30 cellular contexts compared by ENCODE assay signal in the genomic region with DNA sequence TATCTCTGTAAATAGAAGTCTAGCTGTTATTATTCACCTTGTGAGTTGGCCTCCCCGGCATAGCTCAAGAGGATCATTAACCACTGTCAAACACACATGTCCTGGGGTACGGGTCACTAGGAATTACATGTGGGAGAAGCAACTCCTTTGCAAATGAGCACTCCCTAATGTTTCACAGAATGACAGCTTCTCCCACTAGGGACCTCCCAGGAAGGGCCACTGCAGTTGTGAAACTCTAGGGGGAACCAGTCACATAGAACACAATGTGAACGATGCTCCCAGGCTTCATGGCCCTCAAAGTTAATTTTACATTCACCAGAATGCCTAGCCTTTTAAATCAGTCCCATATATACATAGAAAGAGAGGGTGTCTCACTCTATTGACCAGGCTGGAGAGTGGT. TPM values are rescaled to one million over a fixed set of nuclear protein-coding genes. Genes with fewer than 3 reads are reported as not detected.
DNase-seq lines count a peak whose midpoint lies in the region; ATAC-seq, FAIRE-seq and TF ChIP-seq lines count a peak whose summit lies in the region.
"Had no signal": no experiment of that assay in that cellular context is flagged by ENCODE, and none has a peak within 500 bp of the region (broad histone marks: within the 10 kb centered on the region; RNA-seq: fewer than 3 reads in every experiment).

No MANE protein-coding gene starts in this region.

- FAIRE-seq in GM12878 (lab: Jason Lieb, UNC), result no peak
- FAIRE-seq: GM18507 had no signal

- H3K79me2 ChIP-seq in GM12878 (ENCODE audit: control insufficient read depth, insufficient read depth, low read length), result no peaks in the 10 kb centered on the region

- 35% methylated on average over 3 of the region's 3 CpGs for WGBS in GM12878 (ENCODE audit: insufficient coverage, insufficient replicate concordance, low lambda C conversion rate, missing lambda C conversion rate)
- WGBS in liver, result 33% methylated on average over 3 of the region's 3 CpGs

- no TSS peak for BruUV-seq in GM12878 (replicated peaks; lab: Mats Ljungman, UMichigan)

- in situ Hi-C loops in GM12878 (cut with MboI), result loop anchor here (5.0 kb wide), 1 partner anchor 111 kb away; no protein-coding TSS in a partner anchor

- no peaks in the 10 kb centered on the region for H3K4me1 ChIP-seq in GM12878 (ENCODE audit: control insufficient read depth, insufficient read depth, low read length)
- peaks cover 0 to 2% (median 0%) of the 10 kb centered on the region in 4 donors for H3K4me1 ChIP-seq in liver (ENCODE audit: control insufficient read depth in 4 of 4, insufficient read depth in 4 of 4, low read length in 3 of 4)
- no peaks in the 10 kb centered on the region for H3K4me1 ChIP-seq in ascending aorta
- no peaks in the 10 kb centered on the region for H3K4me1 ChIP-seq in naive thymus-derived CD4-positive, alpha-beta T cell (ENCODE audit: control insufficient read depth in 2 of 2, insufficient read depth in 2 of 2, low read length in 2 of 2)
- H3K4me1 ChIP-seq: colonic mucosa, HAP-1 had no signal

- H3K4me3 ChIP-seq in GM12864 (ENCODE audit: low read depth, low read length) (no peak overlapping the region), GM12878 (no peak overlapping the region), liver (ENCODE audit: low read depth in 1 of 3, low read length in 3 of 3) (no peak overlapping the region), ascending aorta (no peak overlapping the region)
- no peak overlapping the region for H3K4me3 ChIP-seq in naive thymus-derived CD4-positive, alpha-beta T cell (ENCODE audit: low read length)
- H3K4me3 ChIP-seq: colonic mucosa, HAP-1, thoracic aorta had no signal

- no peaks in the 10 kb centered on the region for H3K9me3 ChIP-seq in GM12878 (replicated peaks; ENCODE audit: control insufficient read depth, insufficient read depth, low read length)
- H3K9me3 ChIP-seq in liver (ENCODE audit: control insufficient read depth in 4 of 4, low read length in 3 of 4), result no peaks in the 10 kb centered on the region
- H3K9me3 ChIP-seq in ascending aorta, result no peaks in the 10 kb centered on the region
- no peaks in the 10 kb centered on the region for H3K9me3 ChIP-seq in naive thymus-derived CD4-positive, alpha-beta T cell (ENCODE audit: control insufficient read depth in 2 of 3, low read length in 3 of 3)
- H3K9me3 ChIP-seq: colonic mucosa, HAP-1, SK-N-SH, thoracic aorta had no signal

- POLR2A ChIA-PET in GM12878 (lab: Charles Lee), result interaction anchor here (1.5 kb wide), 1 partner anchor 89 kb away, joined by 5 read pairs; no protein-coding TSS in a partner anchor
- POLR2A ChIA-PET in naive thymus-derived CD4-positive, alpha-beta T cell (lab: Charles Lee), result no interaction called here

- H3K9ac ChIP-seq in GM12878 (ENCODE audit: control insufficient read depth, insufficient read depth, low read length), result no peak overlapping the region
- H3K9ac ChIP-seq in liver (ENCODE audit: low read depth in 1 of 2, low read length in 2 of 2), result no peak overlapping the region
- H3K9ac ChIP-seq: SK-N-SH had no signal

- CTCF ChIA-PET in GM12878 (lab: Yijun Ruan, JAX), result interaction anchor here (0.6 to 8.8 kb wide), 21 partner anchors 11 to 499 kb away, joined by 3 to 164 read pairs (median 5); no protein-coding TSS in a partner anchor
- CTCF ChIA-PET in naive thymus-derived CD4-positive, alpha-beta T cell (lab: Charles Lee), result interaction anchor here (1.2 to 6.1 kb wide), 2 partner anchors 89 to 110 kb away, joined by 4 to 104 read pairs; no protein-coding TSS in a partner anchor

- no peaks in the 10 kb centered on the region for H3K36me3 ChIP-seq in GM12878 (ENCODE audit: control insufficient read depth in 2 of 2, insufficient read depth in 2 of 2, low read length in 1 of 2)
- no peaks in the 10 kb centered on the region for H3K36me3 ChIP-seq in liver (ENCODE audit: control insufficient read depth in 4 of 4, insufficient read depth in 3 of 4, low read depth in 1 of 4, low read length in 3 of 4)
- H3K36me3 ChIP-seq in ascending aorta, result no peaks in the 10 kb centered on the region
- H3K36me3 ChIP-seq in naive thymus-derived CD4-positive, alpha-beta T cell (ENCODE audit: control insufficient read depth in 2 of 3, insufficient read depth in 3 of 3, low read length in 3 of 3), result no peaks in the 10 kb centered on the region
- H3K36me3 ChIP-seq: colonic mucosa, HAP-1, thoracic aorta had no signal

- H4K20me1 ChIP-seq in GM12878 (ENCODE audit: control insufficient read depth, insufficient read depth), result no peaks in the 10 kb centered on the region

- no peak for DNase-seq in GM12864 (ENCODE audit: low read depth)
- DNase-seq in HT-29 (ENCODE audit: low spot score), result peak; percentile 35
- no peak for DNase-seq in GM12878 (ENCODE audit: low read depth, low spot score)
- DNase-seq in ascending aorta (ENCODE audit: low spot score in 2 of 2), result no peak
- DNase-seq in naive thymus-derived CD4-positive, alpha-beta T cell, result no peak
- no peak for DNase-seq in stimulated activated effector memory CD8-positive, alpha-beta T cell treated with anti-CD3 and anti-CD28 coated beads, Interleukin-12 subunit alpha, Interleukin-12 subunit beta, amount 100 ng/mL, for 72 hours (ENCODE audit: low spot score in 2 of 2)
- DNase-seq: activated T-cell treated with anti-CD3 and anti-CD28 coated beads, Interleukin-2, amount 50 U/mL, for 48 hours; CD4-positive, alpha-beta memory T cell; colonic mucosa; glutamatergic neuron; IMR-90; left cardiac atrium; NCI-H187 treated with DMSO at 0.1 percent for 48 hours; NCI-H446; NK-92 treated with Interleukin-12 subunit alpha and Interleukin-12 subunit beta, amount 100 ng/mL, for 24 hours; posterior cingulate gyrus; SK-N-SH; stimulated activated naive CD4-positive, alpha-beta T cell; T-helper 9 cell had no signal

- no peak for TF ChIP-seq EP300 in GM12878 (IDR thresholded peaks at IDR 0.05; ENCODE audit: borderline replicate concordance in 1 of 2, control insufficient read depth in 1 of 2, low read depth in 2 of 2, low read length in 2 of 2)

- SMC1A ChIA-PET in GM12878 (lab: Charles Lee; ENCODE audit: uncharacterized antibody, unreplicated experiment), result interaction anchor here (0.9 to 7.2 kb wide), 14 partner anchors 10 to 133 kb away, joined by 3 to 83 read pairs (median 5); a partner anchor contains a TSS

- H2AFZ ChIP-seq in GM12878 (ENCODE audit: control insufficient read depth, low read depth, low read length), result no peak overlapping the region

- no peaks in the 10 kb centered on the region for H3K9me3 Mint-ChIP-seq in naive thymus-derived CD4-positive, alpha-beta T cell
- no peaks in the 10 kb centered on the region for H3K9me3 Mint-ChIP-seq in stimulated activated effector memory CD8-positive, alpha-beta T cell treated with anti-CD3 and anti-CD28 coated beads, Interleukin-12 subunit alpha, Interleukin-12 subunit beta, amount 100 ng/mL, for 72 hours
- H3K9me3 Mint-ChIP-seq: activated naive CD4-positive, alpha-beta T cell treated with anti-CD3 and anti-CD28 coated beads, Interleukin-2, amount 50 U/mL, for 72 hours; CD4-positive, alpha-beta memory T cell; mesothelial cell of epicardium; natural killer cell treated with Interleukin-12 subunit alpha and Interleukin-12 subunit beta and Interleukin-15 and Interleukin-18, amount 100 ng/mL, for 72 hours had no signal

- H3K27me3 ChIP-seq in GM12878 (replicated peaks in 1 of 2; ENCODE audit: control insufficient read depth in 2 of 2, insufficient read depth in 2 of 2, low read length in 1 of 2) (no peaks in the 10 kb centered on the region), liver (ENCODE audit: control insufficient read depth in 4 of 4, insufficient read depth in 4 of 4, low read length in 3 of 4) (no peaks in the 10 kb centered on the region), ascending aorta (no peaks in the 10 kb centered on the region)
- no peaks in the 10 kb centered on the region for H3K27me3 ChIP-seq in naive thymus-derived CD4-positive, alpha-beta T cell (ENCODE audit: control insufficient read depth in 2 of 2, insufficient read depth in 2 of 2, low read length in 2 of 2)
- H3K27me3 ChIP-seq: colonic mucosa had no signal

- no peak overlapping the region for H3K27ac ChIP-seq in GM12878 (ENCODE audit: control insufficient read depth, insufficient read depth)
- H3K27ac ChIP-seq in liver (ENCODE audit: low read depth in 1 of 2, low read length in 2 of 2), result no peak overlapping the region
- H3K27ac ChIP-seq in ascending aorta, result no peak overlapping the region
- H3K27ac ChIP-seq in naive thymus-derived CD4-positive, alpha-beta T cell (ENCODE audit: low read depth, low read length), result no peak overlapping the region
- H3K27ac ChIP-seq: colonic mucosa, HL-60, thoracic aorta had no signal

- H3K27ac Mint-ChIP-seq in naive thymus-derived CD4-positive, alpha-beta T cell, result no peak overlapping the region
- no peak overlapping the region for H3K27ac Mint-ChIP-seq in stimulated activated effector memory CD8-positive, alpha-beta T cell treated with anti-CD3 and anti-CD28 coated beads, Interleukin-12 subunit alpha, Interleukin-12 subunit beta, amount 100 ng/mL, for 72 hours
- H3K27ac Mint-ChIP-seq: activated naive CD4-positive, alpha-beta T cell treated with anti-CD3 and anti-CD28 coated beads, Interleukin-2, amount 50 U/mL, for 72 hours; CD4-positive, alpha-beta memory T cell; mesothelial cell of epicardium; natural killer cell treated with Interleukin-12 subunit alpha and Interleukin-12 subunit beta and Interleukin-15 and Interleukin-18, amount 100 ng/mL, for 72 hours had no signal

- no peak for TF ChIP-seq POLR2A in GM12878 (IDR thresholded peaks at IDR 0.05; ENCODE audit: low read depth, low read length)

- TF ChIP-seq CTCF in GM12864 (IDR thresholded peaks at IDR 0.05; ENCODE audit: low read depth, low read length, missing control alignments) (peak; percentile 29), GM12878 (IDR thresholded peaks at IDR 0.05 in 2 of 3, conservative IDR thresholded peaks at IDR 0.05 in 1 of 3; ENCODE audit: control insufficient read depth in 2 of 3, extremely low read depth in 1 of 3, insufficient read depth in 1 of 3, low read depth in 3 of 3, low read length in 3 of 3) (peak; percentile 26 to 52 (median 39); a peak in 4 of 6 replicates), liver (IDR thresholded peaks at IDR 0.05; ENCODE audit: low read depth, low read length, missing input control) (no peak), ascending aorta (IDR thresholded peaks at IDR 0.05) (no peak)

- ATAC-seq in GM12878, result peak; percentile 69
- ATAC-seq in naive thymus-derived CD4-positive, alpha-beta T cell, result no peak
- ATAC-seq in stimulated activated effector memory CD8-positive, alpha-beta T cell treated with anti-CD3 and anti-CD28 coated beads, Interleukin-12 subunit alpha, Interleukin-12 subunit beta, amount 100 ng/mL, for 72 hours, result no peak
- ATAC-seq: activated naive CD4-positive, alpha-beta T cell treated with anti-CD3 and anti-CD28 coated beads, Interleukin-2, amount 50 U/mL, for 72 hours; left cardiac atrium; natural killer cell treated with Interleukin-12 subunit alpha and Interleukin-12 subunit beta and Interleukin-15 and Interleukin-18, amount 100 ng/mL, for 72 hours had no signal

- H3K36me3 Mint-ChIP-seq in naive thymus-derived CD4-positive, alpha-beta T cell, result no peaks in the 10 kb centered on the region
- no peaks in the 10 kb centered on the region for H3K36me3 Mint-ChIP-seq in stimulated activated effector memory CD8-positive, alpha-beta T cell treated with anti-CD3 and anti-CD28 coated beads, Interleukin-12 subunit alpha, Interleukin-12 subunit beta, amount 100 ng/mL, for 72 hours
- H3K36me3 Mint-ChIP-seq: activated naive CD4-positive, alpha-beta T cell treated with anti-CD3 and anti-CD28 coated beads, Interleukin-2, amount 50 U/mL, for 72 hours; CD4-positive, alpha-beta memory T cell; mesothelial cell of epicardium; natural killer cell treated with Interleukin-12 subunit alpha and Interleukin-12 subunit beta and Interleukin-15 and Interleukin-18, amount 100 ng/mL, for 72 hours had no signal

- no peak overlapping the region for H3K4me3 Mint-ChIP-seq in naive thymus-derived CD4-positive, alpha-beta T cell
- no peak overlapping the region for H3K4me3 Mint-ChIP-seq in stimulated activated effector memory CD8-positive, alpha-beta T cell treated with anti-CD3 and anti-CD28 coated beads, Interleukin-12 subunit alpha, Interleukin-12 subunit beta, amount 100 ng/mL, for 72 hours
- H3K4me3 Mint-ChIP-seq: CD4-positive, alpha-beta memory T cell; mesothelial cell of epicardium; natural killer cell treated with Interleukin-12 subunit alpha and Interleukin-12 subunit beta and Interleukin-15 and Interleukin-18, amount 100 ng/mL, for 72 hours had no signal

- TF ChIP-seq RAD21 in GM12878 (IDR thresholded peaks at IDR 0.05; ENCODE audit: insufficient read depth, low read depth, low read length), result peak; percentile 52
- peak; percentile 18 to 49 for TF ChIP-seq RAD21 in liver (IDR thresholded peaks at IDR 0.05)

- peaks cover 0 to 17% (median 5%) of the 10 kb centered on the region in 5 donors for H3K27me3 Mint-ChIP-seq in naive thymus-derived CD4-positive, alpha-beta T cell

- no peaks in the 10 kb centered on the region for H3K4me1 Mint-ChIP-seq in naive thymus-derived CD4-positive, alpha-beta T cell
- H3K4me1 Mint-ChIP-seq in stimulated activated effector memory CD8-positive, alpha-beta T cell treated with anti-CD3 and anti-CD28 coated beads, Interleukin-12 subunit alpha, Interleukin-12 subunit beta, amount 100 ng/mL, for 72 hours, result no peaks in the 10 kb centered on the region
- H3K4me1 Mint-ChIP-seq: CD4-positive, alpha-beta memory T cell; mesothelial cell of epicardium had no signal

- intact Hi-C loops in GM12878 (cut with micrococcal nuclease; ENCODE audit: unreplicated experiment), result loop anchor here (1.0 to 2.0 kb wide), 2 partner anchors 35 to 110 kb away; no protein-coding TSS in a partner anchor
- intact Hi-C loops in ascending aorta (cut with DNase I), result no loop called here
- intact Hi-C loops in naive thymus-derived CD4-positive, alpha-beta T cell (cut with micrococcal nuclease), result no loop called here

- RAD21 ChIA-PET in GM12878 (lab: Charles Lee; ENCODE audit: unreplicated experiment), result interaction anchor here (0.6 to 6.1 kb wide), 11 partner anchors 25 to 460 kb away, joined by 3 to 82 read pairs (median 4); a partner anchor contains a TSS

- no peak overlapping the region for H3K4me2 ChIP-seq in GM12878 (ENCODE audit: control insufficient read depth, insufficient read depth)
- H3K4me2 ChIP-seq: SK-N-SH had no signal

RNA-seq across cellular contexts. Expression of a gene that starts 12.4 kb away (rescaled TPM):
- total RNA-seq in HT-29 (2014; rRNA removed; shearing (Covaris generic)), result 2.3 and 3.5 TPM in 2 replicates
- total RNA-seq in GM12878 (2013; cell fraction: nucleolus; rRNA removed), result 23.6 and 24.7 TPM in 2 replicates
- total RNA-seq in GM12878 (2014; rRNA removed), result 2.0 and 3.5 TPM in 2 replicates
- total RNA-seq in GM12878 (2014; rRNA removed; fragmentation: Illumina TruSeq; extraction: Trizol), result 3.0 TPM in 2 replicates
- 2.1 and 2.3 TPM in 2 replicates for total RNA-seq in GM12878 (2021)
- polyA plus RNA-seq in GM12878 (2011; ENCODE audit: low read depth), result 2.0 TPM
- polyA plus RNA-seq in GM12878 (2011; rRNA removed), result 3.3 and 3.6 TPM in 2 replicates
- polyA plus RNA-seq in GM12878 (2011; cell fraction: cytosol; rRNA removed), result 1.7 and 2.0 TPM in 2 replicates
- 8.6 and 9.0 TPM in 2 replicates for polyA plus RNA-seq in GM12878 (2011; cell fraction: nucleus; rRNA removed)
- 2.0 and 2.3 TPM in 2 replicates for polyA plus RNA-seq in GM12878 (2012)
- polyA plus RNA-seq in GM12878 (2014; fragmentation: Illumina TruSeq; extraction: Trizol), result 2.0 and 4.7 TPM in 2 replicates
- 1 to 10 TPM; 1.5 TPM for polyA plus RNA-seq in GM12878 (2014; fragmentation: Nextera tagmentation; extraction: Ambion mirVana)
- polyA plus RNA-seq in GM12878 (2014; rRNA removed), result 1.0 and 1.4 TPM in 2 replicates
- polyA plus RNA-seq in GM12878 (2016; fragmentation: Nextera tagmentation; extraction: Ambion mirVana), result 1 to 10 TPM; 1.3 to 3.0 TPM
- polyA minus RNA-seq in GM12878 (2011; rRNA and poly(A)+ RNA removed), result 4.9 and 7.4 TPM in 2 replicates
- 1.0 and 1.1 TPM in 2 replicates for polyA minus RNA-seq in GM12878 (2011; cell fraction: cytosol; rRNA and poly(A)+ RNA removed)
- 6.0 and 12.3 TPM in 2 replicates for polyA minus RNA-seq in GM12878 (2011; cell fraction: nucleus; rRNA and poly(A)+ RNA removed)
- total RNA-seq in liver, result 1 to 10 TPM; 2.1 to 2.7 TPM
- polyA plus RNA-seq in liver, result 1 to 10 TPM in 1 of 2 donors, under 1 TPM in 1; 0.73 to 1.7 TPM
- not detected for total RNA-seq in ascending aorta
- 10 to 100 TPM in 2 of 5 experiments, 1 to 10 TPM in 3; 3.6 to 12.9 (median 6.4) TPM for total RNA-seq in naive thymus-derived CD4-positive, alpha-beta T cell
- 1 to 10 TPM; 1.7 to 3.9 TPM for polyA plus RNA-seq in naive thymus-derived CD4-positive, alpha-beta T cell

RNA-seq across cellular contexts. Expression of a gene that starts 24.7 kb away (rescaled TPM):
- total RNA-seq in HT-29 (2014; rRNA removed; shearing (Covaris generic)), result 6.0 and 6.6 TPM in 2 replicates
- 0.54 and 0.83 TPM in 2 replicates for total RNA-seq in GM12878 (2013; cell fraction: nucleolus; rRNA removed)
- total RNA-seq in GM12878 (2014; rRNA removed) (0.90 and 1.0 TPM in 2 replicates), GM12878 (2014; rRNA removed; fragmentation: Illumina TruSeq; extraction: Trizol) (0.55 and 0.67 TPM in 2 replicates), GM12878 (2021) (0.82 and 1.1 TPM in 2 replicates), liver (10 to 100 TPM in 1 of 2 donors, under 1 TPM in 1; 0.09 to 14.3 TPM), ascending aorta (not detected)
- polyA plus RNA-seq in GM12878 (2011; ENCODE audit: low read depth), result 0.33 TPM
- polyA plus RNA-seq in GM12878 (2011; rRNA removed) (0.09 and 0.10 TPM in 2 replicates), GM12878 (2014; fragmentation: Illumina TruSeq; extraction: Trizol) (0.57 and 0.60 TPM in 2 replicates), GM12878 (2014; fragmentation: Nextera tagmentation; extraction: Ambion mirVana) (1 to 10 TPM in 1 of 2 experiments, under 1 TPM in 1; 0.60 to 1.4 TPM), GM12878 (2014; rRNA removed) (0.50 and 0.81 TPM in 2 replicates), GM12878 (2016; fragmentation: Nextera tagmentation; extraction: Ambion mirVana) (1 to 10 TPM; 1.2 to 1.7 TPM), liver (10 to 100 TPM in 1 of 2 donors, 1 to 10 TPM in 1; 3.8 to 10.5 TPM)
- polyA plus RNA-seq in GM12878 (2011; cell fraction: cytosol; rRNA removed), result 0.12 TPM in 2 replicates
- 0.09 and 0.10 TPM in 2 replicates for polyA plus RNA-seq in GM12878 (2011; cell fraction: nucleus; rRNA removed)
- polyA plus RNA-seq in GM12878 (2012), result 0.39 and 0.79 TPM in 2 replicates
- polyA minus RNA-seq in GM12878 (2011; rRNA and poly(A)+ RNA removed), result 0.26 TPM in 1 of 2 replicates, not detected in the other
- polyA minus RNA-seq in GM12878 (2011; cell fraction: cytosol; rRNA and poly(A)+ RNA removed), result not detected in 2 replicates
- polyA minus RNA-seq in GM12878 (2011; cell fraction: nucleus; rRNA and poly(A)+ RNA removed), result not detected in 2 replicates
- not detected for total RNA-seq in naive thymus-derived CD4-positive, alpha-beta T cell
- not detected for polyA plus RNA-seq in naive thymus-derived CD4-positive, alpha-beta T cell
- total RNA-seq: activated CD8-positive, alpha-beta memory T cell treated with anti-CD3 and anti-CD28 coated beads for 36 hours; activated naive CD4-positive, alpha-beta T cell treated with anti-CD3 and anti-CD28 coated beads, Interleukin-2, amount 50 U/mL, for 72 hours; CD4-positive, alpha-beta memory T cell; fibroblast of lung; IMR-90; mesothelial cell of epicardium; natural killer cell treated with Interleukin-12 subunit alpha and Interleukin-12 subunit beta and Interleukin-15 and Interleukin-18, amount 100 ng/mL, for 72 hours; thoracic aorta had no signal
- polyA plus RNA-seq: CD4-positive, alpha-beta memory T cell; fibroblast of lung; IMR-90 had no signal

RNA-seq across cellular contexts. Expression of a gene that starts 39.5 kb away (rescaled TPM):
- 2.9 and 6.5 TPM in 2 replicates for total RNA-seq in HT-29 (2014; rRNA removed; shearing (Covaris generic))
- 17.6 and 19.2 TPM in 2 replicates for total RNA-seq in GM12878 (2013; cell fraction: nucleolus; rRNA removed)
- 6.8 and 7.1 TPM in 2 replicates for total RNA-seq in GM12878 (2014; rRNA removed)
- total RNA-seq in GM12878 (2014; rRNA removed; fragmentation: Illumina TruSeq; extraction: Trizol), result 11.5 and 12.0 TPM in 2 replicates
- total RNA-seq in GM12878 (2021), result 7.6 and 10.2 TPM in 2 replicates
- polyA plus RNA-seq in GM12878 (2011; ENCODE audit: low read depth), result 6.6 TPM
- 9.9 and 13.9 TPM in 2 replicates for polyA plus RNA-seq in GM12878 (2011; rRNA removed)
- polyA plus RNA-seq in GM12878 (2011; cell fraction: cytosol; rRNA removed), result 4.3 and 5.1 TPM in 2 replicates
- polyA plus RNA-seq in GM12878 (2011; cell fraction: nucleus; rRNA removed), result 11.8 and 14.5 TPM in 2 replicates
- polyA plus RNA-seq in GM12878 (2012), result 6.6 and 10.2 TPM in 2 replicates
- polyA plus RNA-seq in GM12878 (2014; fragmentation: Illumina TruSeq; extraction: Trizol), result 11.3 and 13.4 TPM in 2 replicates
- 1 to 10 TPM; 3.6 to 4.8 TPM for polyA plus RNA-seq in GM12878 (2014; fragmentation: Nextera tagmentation; extraction: Ambion mirVana)
- 7.0 and 9.3 TPM in 2 replicates for polyA plus RNA-seq in GM12878 (2014; rRNA removed)
- polyA plus RNA-seq in GM12878 (2016; fragmentation: Nextera tagmentation; extraction: Ambion mirVana), result 1 to 10 TPM; 7.4 to 8.2 TPM
- 9.8 and 12.0 TPM in 2 replicates for polyA minus RNA-seq in GM12878 (2011; rRNA and poly(A)+ RNA removed)
- 1.9 and 2.0 TPM in 2 replicates for polyA minus RNA-seq in GM12878 (2011; cell fraction: cytosol; rRNA and poly(A)+ RNA removed)
- polyA minus RNA-seq in GM12878 (2011; cell fraction: nucleus; rRNA and poly(A)+ RNA removed), result 5.7 and 8.2 TPM in 2 replicates
- 1 to 10 TPM; 4.0 to 6.1 TPM for total RNA-seq in liver
- polyA plus RNA-seq in liver, result 1 to 10 TPM; 1.5 to 2.3 TPM
- 0.43 TPM for total RNA-seq in ascending aorta
- 10 to 100 TPM in 2 of 5 experiments, 1 to 10 TPM in 3; 6.5 to 16.0 (median 8.8) TPM for total RNA-seq in naive thymus-derived CD4-positive, alpha-beta T cell
- 1 to 10 TPM; 7.1 to 7.5 TPM for polyA plus RNA-seq in naive thymus-derived CD4-positive, alpha-beta T cell

RNA-seq across cellular contexts. Expression of a gene that starts 59.7 kb away (rescaled TPM):
- not detected in 2 replicates for total RNA-seq in HT-29 (2014; rRNA removed; shearing (Covaris generic))
- total RNA-seq in GM12878 (2013; cell fraction: nucleolus; rRNA removed), result not detected in 2 replicates
- total RNA-seq in GM12878 (2014; rRNA removed) (not detected in 2 replicates), GM12878 (2014; rRNA removed; fragmentation: Illumina TruSeq; extraction: Trizol) (not detected in 2 replicates), GM12878 (2021) (not detected in 2 replicates), liver (not detected), ascending aorta (not detected)
- polyA plus RNA-seq in GM12878 (2011; ENCODE audit: low read depth), result not detected
- polyA plus RNA-seq in GM12878 (2011; rRNA removed) (not detected in 2 replicates), GM12878 (2014; fragmentation: Illumina TruSeq; extraction: Trizol) (not detected in 2 replicates), GM12878 (2014; fragmentation: Nextera tagmentation; extraction: Ambion mirVana) (not detected), GM12878 (2014; rRNA removed) (not detected in 2 replicates), GM12878 (2016; fragmentation: Nextera tagmentation; extraction: Ambion mirVana) (not detected), liver (not detected)
- not detected in 2 replicates for polyA plus RNA-seq in GM12878 (2011; cell fraction: cytosol; rRNA removed)
- not detected in 2 replicates for polyA plus RNA-seq in GM12878 (2011; cell fraction: nucleus; rRNA removed)
- not detected in 2 replicates for polyA plus RNA-seq in GM12878 (2012)
- polyA minus RNA-seq in GM12878 (2011; rRNA and poly(A)+ RNA removed), result not detected in 2 replicates
- polyA minus RNA-seq in GM12878 (2011; cell fraction: cytosol; rRNA and poly(A)+ RNA removed), result not detected in 2 replicates
- not detected in 2 replicates for polyA minus RNA-seq in GM12878 (2011; cell fraction: nucleus; rRNA and poly(A)+ RNA removed)
- total RNA-seq in naive thymus-derived CD4-positive, alpha-beta T cell, result not detected
- polyA plus RNA-seq in naive thymus-derived CD4-positive, alpha-beta T cell, result not detected
- total RNA-seq: activated CD8-positive, alpha-beta memory T cell treated with anti-CD3 and anti-CD28 coated beads for 36 hours; activated naive CD4-positive, alpha-beta T cell treated with anti-CD3 and anti-CD28 coated beads, Interleukin-2, amount 50 U/mL, for 72 hours; CD4-positive, alpha-beta memory T cell; colonic mucosa; fibroblast of lung; IMR-90; left cardiac atrium; MCF 10A; mesothelial cell of epicardium; natural killer cell treated with Interleukin-12 subunit alpha and Interleukin-12 subunit beta and Interleukin-15 and Interleukin-18, amount 100 ng/mL, for 72 hours; thoracic aorta had no signal
- polyA plus RNA-seq: CD4-positive, alpha-beta memory T cell; fibroblast of lung; IMR-90; SK-N-SH had no signal

Comparison
In these comparisons a context has a peak if more than half of its experiments do, and no peak if none do; other contexts are left out.
1. CTCF ChIP-seq: peak in GM12864 (single experiment) and GM12878 (3 of 3); none in liver (single experiment) and ascending aorta (0 of 3).